8 cellular contexts compared by ENCODE assay signal in the genomic region with DNA sequence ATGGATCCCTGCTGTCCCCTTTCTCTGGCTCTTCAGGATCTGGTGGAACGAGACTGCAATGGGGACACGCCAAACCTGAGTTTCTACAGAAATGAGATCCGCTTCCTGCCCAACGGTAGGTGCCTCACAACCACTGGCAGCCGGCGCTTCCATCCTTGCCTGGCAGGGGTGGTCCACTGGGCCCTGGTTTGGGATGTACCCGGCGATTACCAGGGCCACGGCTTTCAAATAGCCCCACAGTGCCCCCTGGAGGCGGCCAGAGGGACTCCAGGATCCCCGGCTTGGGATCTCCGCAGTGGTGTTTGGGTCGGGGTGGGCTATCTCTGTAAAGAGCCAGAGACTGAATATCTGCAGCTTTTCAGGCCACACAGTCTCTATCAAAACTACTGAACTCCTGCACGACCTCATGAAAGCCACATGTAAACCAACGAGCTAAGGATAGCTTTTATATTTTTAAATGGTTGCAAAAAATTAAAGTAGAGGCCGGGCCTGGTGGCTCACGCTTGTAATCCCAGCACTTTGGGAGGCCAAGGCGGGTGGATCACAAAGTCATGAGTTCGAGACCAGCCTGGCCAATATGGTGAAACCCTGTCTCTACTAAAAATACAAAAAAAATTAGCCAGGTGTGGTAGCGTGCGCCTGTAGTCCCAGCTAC. TPM values are rescaled to one million over a fixed set of nuclear protein-coding genes. Genes with fewer than 3 reads are reported as not detected.
DNase-seq lines count a peak whose midpoint lies in the region; ATAC-seq and TF ChIP-seq lines count a peak whose summit lies in the region.

No MANE protein-coding gene starts in this region.

- H3K27me3 ChIP-seq in GM23338 (ENCODE audit: insufficient read depth) (peaks cover 8% of the 10 kb centered on the region; the same call in 1 of the 2 replicates), PC-3 (ENCODE audit: low read length) (no peaks in the 10 kb centered on the region), neutrophil (no peaks in the 10 kb centered on the region), tibial nerve (no peaks in the 10 kb centered on the region)

- TF ChIP-seq POLR2A in tibial nerve (IDR thresholded peaks at IDR 0.05): no peak

- POLR2A ChIA-PET in PC-3 (lab: Charles Lee; ENCODE audit: unreplicated experiment): interaction anchor here (0.6 kb wide), 1 partner anchor 14 kb away, joined by 3 read pairs; no protein-coding TSS in a partner anchor

- H2AFZ ChIP-seq in GM23338 (no peak overlapping the region), PC-3 (ENCODE audit: low read length) (no peak overlapping the region)

- WGBS in tibial nerve, 2 donors: 41 to 50% methylated on average over 16 to 19 of the region's 21 CpGs

- H3K27ac ChIP-seq in GM23338 (ENCODE audit: low read depth) (no peak overlapping the region), PC-3 (ENCODE audit: low read length) (no peak overlapping the region), neutrophil (peak overlapping the region; percentile 94), tibial nerve (peak overlapping the region in 1 of 4 donors; percentile 98)

- ATAC-seq in GM23338: peak; percentile 73
- ATAC-seq in PC-3: peak; percentile 48
- ATAC-seq in HG02759 (IDR thresholded peaks at IDR 0.05; ENCODE audit: unreplicated experiment): no peak

- H3K4me1 ChIP-seq in GM23338 (ENCODE audit: insufficient read depth) (peaks cover 10% of the 10 kb centered on the region; the same call in 1 of the 2 replicates), PC-3 (ENCODE audit: insufficient read depth, low read length) (peaks cover 20% of the 10 kb centered on the region), neutrophil (ENCODE audit: control insufficient read depth in 1 of 2, insufficient read depth in 1 of 2, low read depth in 1 of 2, low read length in 1 of 2) (peaks cover 38 to 44% of the 10 kb centered on the region in 2 experiments), tibial nerve (peaks cover 0 to 41% (median 26%) of the 10 kb centered on the region in 4 donors)

- CTCF ChIA-PET in PC-3 (lab: Charles Lee): no interaction called here

- H3K79me2 ChIP-seq in GM23338 (replicated peaks; ENCODE audit: insufficient read depth): peaks cover 9% of the 10 kb centered on the region; the same call in 1 of the 2 replicates
- H3K79me2 ChIP-seq in PC-3 (ENCODE audit: low read length): peaks cover 32% of the 10 kb centered on the region

- no peaks in the 10 kb centered on the region for H3K9me3 Mint-ChIP-seq in GM23338

- intact Hi-C loops in PC-3 (cut with micrococcal nuclease): no loop called here

- H3K4me2 ChIP-seq in GM23338: no peak overlapping the region
- no peak overlapping the region for H3K4me2 ChIP-seq in PC-3 (ENCODE audit: low read length)

- BruUV-seq in PC-3 (replicated peaks; lab: Mats Ljungman, UMichigan): no TSS peak

- H3K36me3 ChIP-seq in GM23338 (ENCODE audit: insufficient read depth): no peaks in the 10 kb centered on the region
- peaks cover 23% of the 10 kb centered on the region for H3K36me3 ChIP-seq in PC-3 (ENCODE audit: low read depth, low read length)
- H3K36me3 ChIP-seq in neutrophil: peaks cover 72% of the 10 kb centered on the region
- H3K36me3 ChIP-seq in tibial nerve: peaks cover 0 to 66% (median 27%) of the 10 kb centered on the region in 3 donors

- H4K20me1 ChIP-seq in GM23338 (replicated peaks; ENCODE audit: insufficient read depth): peaks cover 7% of the 10 kb centered on the region
- peaks cover 14% of the 10 kb centered on the region for H4K20me1 ChIP-seq in PC-3 (ENCODE audit: low read length)

- peaks cover 9% of the 10 kb centered on the region; the same call in 1 of the 2 replicates for H3F3A ChIP-seq in GM23338 (replicated peaks; ENCODE audit: low read depth)
- H3F3A ChIP-seq in PC-3 (ENCODE audit: low read length, unreplicated experiment): no peaks in the 10 kb centered on the region

- peaks cover 9% of the 10 kb centered on the region; the same call in 1 of the 3 replicates for H3K36me3 Mint-ChIP-seq in GM23338 (ENCODE audit: low read depth)

- H3K4me3 Mint-ChIP-seq in GM23338: no peak overlapping the region

- no peak for TF ChIP-seq EP300 in tibial nerve (IDR thresholded peaks at IDR 0.05)

- peaks cover 26% of the 10 kb centered on the region for H3K27me3 Mint-ChIP-seq in GM23338 (ENCODE audit: insufficient read depth, low read depth, poor library complexity)

- DNase-seq in AG09319 (ENCODE audit: extremely low read depth, low read depth) (no peak), GM23338 (ENCODE audit: low spot score) (peak; percentile 84), PC-3 (peak; percentile 66), fibroblast of gingiva (ENCODE audit: low read depth) (peak; percentile 44), tibial nerve (ENCODE audit: low spot score in 2 of 2) (peak; percentile 57 to 77)
- peak; percentile 82 to 85 for DNase-seq in activated T-cell treated with anti-CD3 and anti-CD28 coated beads, Interleukin-2, amount 50 U/mL, for 48 hours

- no peak overlapping the region for H3K27ac Mint-ChIP-seq in GM23338

- TF ChIP-seq CTCF in AG09319 (IDR thresholded peaks at IDR 0.05; ENCODE audit: low read depth, low read length): peak; percentile 96
- peak; percentile 82 to 89 for TF ChIP-seq CTCF in GM23338 (conservative IDR thresholded peaks at IDR 0.05; ENCODE audit: low read depth in 2 of 2)
- TF ChIP-seq CTCF in PC-3 (conservative IDR thresholded peaks at IDR 0.05; ENCODE audit: low read depth, low read length): peak; percentile 94
- TF ChIP-seq CTCF in neutrophil (IDR thresholded peaks at IDR 0.05): peak; percentile 97
- TF ChIP-seq CTCF in tibial nerve (IDR thresholded peaks at IDR 0.05): peak; percentile 90 to 97 (median 94)

- H3K9ac ChIP-seq in PC-3 (ENCODE audit: low read length): no peak overlapping the region

- H3K4me3 ChIP-seq in GM23338 (no peak overlapping the region), PC-3 (ENCODE audit: low read length) (no peak overlapping the region), neutrophil (ENCODE audit: low read depth in 1 of 2, low read length in 1 of 2) (peak overlapping the region in 1 of 2 experiments; percentile 7), tibial nerve (no peak overlapping the region)

- peaks cover 9% of the 10 kb centered on the region; the same call in 1 of the 3 replicates for H3K4me1 Mint-ChIP-seq in GM23338

- H3K9me2 ChIP-seq in GM23338 (ENCODE audit: insufficient read depth) (no peaks in the 10 kb centered on the region), PC-3 (replicated peaks; ENCODE audit: low read length) (no peaks in the 10 kb centered on the region)

- H3K9me3 ChIP-seq in PC-3 (ENCODE audit: low read length) (no peaks in the 10 kb centered on the region), neutrophil (no peaks in the 10 kb centered on the region), tibial nerve (no peaks in the 10 kb centered on the region)

TF ChIP-seq in GM23338, 12 proteins besides CTCF, POLR2A, EP300 and RAD21 (continues in another document):
- TF ChIP-seq ZNF114 (CRISPR knock-in tag; IDR thresholded peaks at IDR 0.05) (no peak), EZH2 (IDR thresholded peaks at IDR 0.05; ENCODE audit: low read depth, unreplicated experiment) (no peak), CREB1 (CRISPR knock-in tag; IDR thresholded peaks at IDR 0.05; ENCODE audit: low read depth) (no peak), JUNB (IDR thresholded peaks at IDR 0.05; ENCODE audit: unreplicated experiment) (no peak)

RNA-seq across cellular contexts. Expression of a gene that starts 3.7 kb away (rescaled TPM):
- 48.8 and 50.6 TPM in 2 replicates for total RNA-seq in GM23338 (2014; rRNA removed; shearing (Covaris generic))
- polyA plus RNA-seq in GM23338 (2016; fragmentation: Nextera tagmentation; extraction: Ambion mirVana): 9.6 and 12.3 TPM in 2 replicates
- total RNA-seq in PC-3 (2014; rRNA removed) (78.9 and 112 TPM in 2 replicates), tibial nerve (100 to 1,000 TPM in 1 of 4 donors, 10 to 100 TPM in 3; 67.1 to 108 (median 80.8) TPM)

RNA-seq across cellular contexts. Expression of a gene that starts 8.5 kb away (rescaled TPM):
- 110 and 113 TPM in 2 replicates for total RNA-seq in GM23338 (2014; rRNA removed; shearing (Covaris generic))
- 74.9 and 79.4 TPM in 2 replicates for polyA plus RNA-seq in GM23338 (2016; fragmentation: Nextera tagmentation; extraction: Ambion mirVana)
- total RNA-seq in PC-3 (2014; rRNA removed) (14.3 and 17.7 TPM in 2 replicates), tibial nerve (10 to 100 TPM; 51.3 to 81.2 (median 63.5) TPM)

RNA-seq across cellular contexts. Expression of a gene that starts 12.1 kb away (rescaled TPM):
- total RNA-seq in GM23338 (2014; rRNA removed; shearing (Covaris generic)): 24.3 and 26.0 TPM in 2 replicates
- polyA plus RNA-seq in GM23338 (2016; fragmentation: Nextera tagmentation; extraction: Ambion mirVana): 19.7 and 20.9 TPM in 2 replicates
- total RNA-seq in PC-3 (2014; rRNA removed): 48.8 and 56.3 TPM in 2 replicates
- 10 to 100 TPM; 12.0 to 15.3 (median 13.6) TPM for total RNA-seq in tibial nerve

RNA-seq across cellular contexts. Expression of a gene that starts 53.3 kb away (rescaled TPM):
- 18.8 and 19.3 TPM in 2 replicates for total RNA-seq in GM23338 (2014; rRNA removed; shearing (Covaris generic))
- polyA plus RNA-seq in GM23338 (2016; fragmentation: Nextera tagmentation; extraction: Ambion mirVana): 5.4 and 5.8 TPM in 2 replicates
- total RNA-seq in PC-3 (2014; rRNA removed) (15.8 and 21.7 TPM in 2 replicates), tibial nerve (10 to 100 TPM in 3 of 4 donors, 1 to 10 TPM in 1; 9.8 to 25.1 (median 16.2) TPM)
